ENCODE assay signal across 25 cellular contexts in the genomic region with DNA sequence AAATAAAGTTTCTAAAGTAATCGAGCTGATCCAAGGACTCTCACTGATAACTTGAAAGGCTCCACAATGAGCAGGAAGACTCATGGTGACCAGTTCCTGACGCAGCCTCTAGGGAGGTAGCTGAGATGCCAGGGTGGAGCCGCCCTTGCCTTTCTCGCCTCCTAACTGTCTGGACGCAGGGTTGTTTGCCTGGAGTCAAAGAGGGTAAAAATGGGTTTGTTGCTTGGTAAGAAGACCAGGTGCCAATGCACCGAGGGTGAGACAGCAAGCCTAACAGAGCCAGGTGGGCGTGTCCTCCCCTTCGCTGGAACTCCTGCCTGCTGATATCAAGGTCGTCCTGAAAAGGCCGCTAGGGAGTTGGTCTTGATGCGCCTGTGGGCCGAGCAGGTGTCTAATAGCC. TPM values are rescaled to one million over a fixed set of nuclear protein-coding genes. Genes with fewer than 3 reads are reported as not detected.
"Had no signal": no experiment of that assay in that cellular context is flagged by ENCODE, and none has a peak within 500 bp of the region (broad histone marks: within the 10 kb centered on the region; RNA-seq: fewer than 3 reads in every experiment).

No MANE protein-coding gene starts in this region.

- H3K4me3 ChIP-seq: breast epithelium, esophagus squamous epithelium, psoas muscle, SK-N-MC had no signal

- H3K9me3 Mint-ChIP-seq: activated naive CD4-positive, alpha-beta T cell treated with anti-CD3 and anti-CD28 coated beads, Interleukin-2, amount 50 U/mL, for 24 hours; dendritic cell treated with granulocyte-macrophage colony-stimulating factor and Interleukin-4, amounts not matched to agents 40 ng/mL and 50 ng/mL, for 4 days; neural crest cell; stimulated activated naive CD8-positive, alpha-beta T cell treated with anti-CD3 and anti-CD28 coated beads, Interleukin-15, amount 100 ng/mL, for 72 hours had no signal

- H3K4me3 Mint-ChIP-seq: activated CD4-positive, alpha-beta T cell treated with anti-CD3 and anti-CD28 coated beads for 36 hours; activated naive CD4-positive, alpha-beta T cell treated with anti-CD3 and anti-CD28 coated beads, Interleukin-2, amount 50 U/mL, for 24 hours; dendritic cell treated with granulocyte-macrophage colony-stimulating factor and Interleukin-4, amounts not matched to agents 40 ng/mL and 50 ng/mL, for 4 days; neural crest cell; stimulated activated naive CD8-positive, alpha-beta T cell treated with anti-CD3 and anti-CD28 coated beads, Interleukin-15, amount 100 ng/mL, for 72 hours had no signal

- ATAC-seq: activated CD4-positive, alpha-beta T cell treated with anti-CD3 and anti-CD28 coated beads for 36 hours; left colon; psoas muscle; right cardiac atrium; stimulated activated naive CD8-positive, alpha-beta T cell treated with anti-CD3 and anti-CD28 coated beads, Interleukin-15, amount 100 ng/mL, for 72 hours had no signal

- H3K4me1 ChIP-seq: breast epithelium, psoas muscle had no signal

- H3K27ac Mint-ChIP-seq: activated CD4-positive, alpha-beta T cell treated with anti-CD3 and anti-CD28 coated beads for 36 hours; activated naive CD4-positive, alpha-beta T cell treated with anti-CD3 and anti-CD28 coated beads, Interleukin-2, amount 50 U/mL, for 24 hours; dendritic cell treated with granulocyte-macrophage colony-stimulating factor and Interleukin-4, amounts not matched to agents 40 ng/mL and 50 ng/mL, for 4 days; stimulated activated naive CD8-positive, alpha-beta T cell treated with anti-CD3 and anti-CD28 coated beads, Interleukin-15, amount 100 ng/mL, for 72 hours had no signal

- DNase-seq: activated CD4-positive, alpha-beta T cell treated with anti-CD3 and anti-CD28 coated beads for 36 hours; activated CD4-positive, alpha-beta T cell treated with anti-CD3 and anti-CD28 coated beads, Interleukin-2, amount 50 U/mL, for 48 hours; cerebellar nuclear complex; effector memory CD4-positive, alpha-beta T cell; esophagus squamous epithelium; hippocampal formation; left colon; midbrain; small intestine; stimulated activated CD4-positive, alpha-beta T cell treated with anti-CD3 and anti-CD28 coated beads, Interleukin-4, amount 100 ng/mL, for 1 hour; stimulated activated naive CD8-positive, alpha-beta T cell treated with anti-CD3 and anti-CD28 coated beads, Interleukin-15, amount 100 ng/mL, for 72 hours; trophoblast cell had no signal

- H3K4me1 Mint-ChIP-seq: activated CD4-positive, alpha-beta T cell treated with anti-CD3 and anti-CD28 coated beads for 36 hours; activated naive CD4-positive, alpha-beta T cell treated with anti-CD3 and anti-CD28 coated beads, Interleukin-2, amount 50 U/mL, for 24 hours; stimulated activated naive CD8-positive, alpha-beta T cell treated with anti-CD3 and anti-CD28 coated beads, Interleukin-15, amount 100 ng/mL, for 72 hours had no signal

- H3K36me3 ChIP-seq: breast epithelium, esophagus squamous epithelium had no signal

- H3K36me3 Mint-ChIP-seq: activated naive CD4-positive, alpha-beta T cell treated with anti-CD3 and anti-CD28 coated beads, Interleukin-2, amount 50 U/mL, for 24 hours had no signal

- H3K9me3 ChIP-seq: breast epithelium, esophagus squamous epithelium, psoas muscle had no signal

- H3K27ac ChIP-seq: breast epithelium, esophagus squamous epithelium, psoas muscle, SK-N-MC had no signal

RNA-seq across cellular contexts. Expression of a gene that starts 48.6 kb away (rescaled TPM):
- total RNA-seq: activated CD4-positive, alpha-beta T cell treated with anti-CD3 and anti-CD28 coated beads for 36 hours; astrocyte; glomerular endothelial cell; lung microvascular endothelial cell; myocyte; neural crest cell; osteocyte; T-helper 2 cell treated with Interferon-gamma antibody and Interleukin-4, amounts not matched to agents 100 ng/mL and 5 ng/mL, for 36 hours had no signal
